ENCODE assay signal across 17 cellular contexts in the genomic region with DNA sequence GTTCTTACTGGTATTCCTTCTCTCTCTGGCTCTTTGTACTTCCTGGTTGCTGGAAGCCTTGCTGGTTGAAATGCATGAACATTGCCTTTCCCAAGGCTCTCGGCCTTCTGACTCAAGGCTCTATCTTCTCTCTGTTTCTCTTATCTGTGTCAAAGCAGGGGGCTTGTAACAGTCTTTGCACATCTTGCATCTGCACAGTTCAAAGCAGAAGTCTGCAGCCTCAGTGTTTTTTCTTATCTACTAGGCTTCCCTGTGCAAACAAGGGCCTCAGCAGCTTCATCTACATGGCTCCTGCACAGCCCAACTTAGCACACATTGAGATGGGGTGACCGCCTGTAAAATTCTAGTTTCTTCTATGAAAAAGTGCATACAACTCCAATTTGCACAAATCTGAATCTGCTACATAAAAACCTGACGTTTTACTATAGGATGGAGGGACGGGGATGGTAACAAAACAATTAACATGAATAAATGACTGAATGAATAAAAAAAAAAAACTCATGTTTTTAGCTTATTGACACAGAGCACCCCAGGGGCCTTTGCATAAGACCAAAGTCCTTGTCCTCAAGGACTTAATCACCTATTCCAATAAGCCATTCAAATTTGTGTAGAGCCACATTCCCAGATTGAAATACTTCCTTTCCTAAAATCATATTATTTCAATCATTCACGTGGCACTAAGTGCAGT.
"Had no signal": no experiment of that assay in that cellular context is flagged by ENCODE, and none has a peak within 500 bp of the region (broad histone marks: within the 10 kb centered on the region; RNA-seq: fewer than 3 reads in every experiment).

No MANE protein-coding gene starts in this region.

- H3K36me3 ChIP-seq: adrenal gland, esophagus muscularis mucosa, thyroid gland had no signal

- H3K36me3 Mint-ChIP-seq: activated naive CD4-positive, alpha-beta T cell treated with anti-CD3 and anti-CD28 coated beads, Interleukin-2, amount 50 U/mL, for 24 hours; memory B cell; natural killer cell treated with Interleukin-12 subunit alpha and Interleukin-12 subunit beta and Interleukin-15 and Interleukin-18, amount 100 ng/mL, for 72 hours had no signal

- H3K27ac Mint-ChIP-seq: activated CD4-positive, alpha-beta T cell treated with anti-CD3 and anti-CD28 coated beads, Interleukin-2, amount 10 ng/mL, durations not matched to agents 24 days and 14 days; activated CD8-positive, alpha-beta T cell treated with anti-CD3 and anti-CD28 coated beads for 36 hours; activated naive CD4-positive, alpha-beta T cell treated with anti-CD3 and anti-CD28 coated beads, Interleukin-2, amount 50 U/mL, for 24 hours; activated T-cell treated with anti-CD3 and anti-CD28 coated beads, Interleukin-2, amount 50 U/mL, for 24 hours; memory B cell; natural killer cell treated with Interleukin-12 subunit alpha and Interleukin-12 subunit beta and Interleukin-15 and Interleukin-18, amount 100 ng/mL, for 72 hours; T-helper 17 cell had no signal

- H3K27ac ChIP-seq: adrenal gland, esophagus muscularis mucosa, thyroid gland had no signal

- H3K9me3 Mint-ChIP-seq: activated CD4-positive, alpha-beta T cell treated with anti-CD3 and anti-CD28 coated beads, Interleukin-2, amount 10 ng/mL, durations not matched to agents 24 days and 14 days; activated CD8-positive, alpha-beta T cell treated with anti-CD3 and anti-CD28 coated beads for 36 hours; activated naive CD4-positive, alpha-beta T cell treated with anti-CD3 and anti-CD28 coated beads, Interleukin-2, amount 50 U/mL, for 24 hours; activated T-cell treated with anti-CD3 and anti-CD28 coated beads, Interleukin-2, amount 50 U/mL, for 24 hours; memory B cell; natural killer cell treated with Interleukin-12 subunit alpha and Interleukin-12 subunit beta and Interleukin-15 and Interleukin-18, amount 100 ng/mL, for 72 hours had no signal

- DNase-seq: activated CD4-positive, alpha-beta T cell treated with anti-CD3 and anti-CD28 coated beads, Interleukin-2, amount 10 ng/mL, durations not matched to agents 24 days and 14 days; activated CD8-positive, alpha-beta T cell treated with anti-CD3 and anti-CD28 coated beads for 36 hours; activated effector memory CD4-positive, alpha-beta T cell treated with Interleukin-2 at 50 U/mL for 16 hours; activated T-cell treated with anti-CD3 and anti-CD28 coated beads, Interleukin-2, amount 50 U/mL, for 24 hours; adrenal gland; effector CD4-positive, alpha-beta T cell; occipital lobe; stimulated activated CD4-positive, alpha-beta T cell treated with anti-CD3 and anti-CD28 coated beads, Interleukin-12 subunit alpha, Interleukin-12 subunit beta, amount 100 ng/mL, for 4 hours; stimulated activated CD4-positive, alpha-beta T cell treated with anti-CD3 and anti-CD28 coated beads, Interleukin-1b, Interleukin-23, amount 100 ng/mL, for 48 hours; stimulated activated CD8-positive, alpha-beta memory T cell treated with anti-CD3 and anti-CD28 coated beads, Interleukin-4, amount 100 ng/mL, for 48 hours; stimulated activated naive CD4-positive, alpha-beta T cell; T-helper 17 cell; thyroid gland had no signal

- H3K4me3 ChIP-seq: adrenal gland, esophagus muscularis mucosa, thyroid gland had no signal

- H3K4me1 Mint-ChIP-seq: activated CD4-positive, alpha-beta T cell treated with anti-CD3 and anti-CD28 coated beads, Interleukin-2, amount 10 ng/mL, durations not matched to agents 24 days and 14 days; activated naive CD4-positive, alpha-beta T cell treated with anti-CD3 and anti-CD28 coated beads, Interleukin-2, amount 50 U/mL, for 24 hours; T-helper 17 cell had no signal

- H3K27me3 ChIP-seq: adrenal gland, esophagus muscularis mucosa, thyroid gland had no signal

- H3K9me3 ChIP-seq: adrenal gland, esophagus muscularis mucosa, thyroid gland had no signal

- H3K4me1 ChIP-seq: adrenal gland, thyroid gland had no signal

- H3K4me3 Mint-ChIP-seq: activated CD4-positive, alpha-beta T cell treated with anti-CD3 and anti-CD28 coated beads, Interleukin-2, amount 10 ng/mL, durations not matched to agents 24 days and 14 days; activated CD8-positive, alpha-beta T cell treated with anti-CD3 and anti-CD28 coated beads for 36 hours; activated naive CD4-positive, alpha-beta T cell treated with anti-CD3 and anti-CD28 coated beads, Interleukin-2, amount 50 U/mL, for 24 hours; activated T-cell treated with anti-CD3 and anti-CD28 coated beads, Interleukin-2, amount 50 U/mL, for 24 hours; memory B cell; natural killer cell treated with Interleukin-12 subunit alpha and Interleukin-12 subunit beta and Interleukin-15 and Interleukin-18, amount 100 ng/mL, for 72 hours; T-helper 17 cell had no signal

- H3K27me3 Mint-ChIP-seq: activated CD4-positive, alpha-beta T cell treated with anti-CD3 and anti-CD28 coated beads, Interleukin-2, amount 10 ng/mL, durations not matched to agents 24 days and 14 days; activated naive CD4-positive, alpha-beta T cell treated with anti-CD3 and anti-CD28 coated beads, Interleukin-2, amount 50 U/mL, for 24 hours; memory B cell had no signal
